Comparison of ENCODE assay signal across 8 cellular contexts in genomic region chrX:19344207-19344534, GRCh38. TPM values are rescaled to one million over a fixed set of nuclear protein-coding genes. Genes with fewer than 3 reads are reported as not detected.
DNase-seq lines count a peak whose midpoint lies in the region; ATAC-seq, FAIRE-seq and TF ChIP-seq lines count a peak whose summit lies in the region.

No MANE protein-coding gene starts in this region.

- TF ChIP-seq POLR2A in GM18505 (IDR thresholded peaks at IDR 0.05; ENCODE audit: borderline replicate concordance, extremely low read depth, insufficient read depth, insufficient read length): no peak
- no peak; a peak in 1 of 4 replicates for TF ChIP-seq POLR2A in HepG2 (IDR thresholded peaks at IDR 0.05; ENCODE audit: insufficient read depth in 1 of 2, low read depth in 2 of 2, low read length in 2 of 2)

- no peak overlapping the region for H2AFZ ChIP-seq in HepG2 (ENCODE audit: low read length)

- no peaks in the 10 kb centered on the region for H3K9me3 Mint-ChIP-seq in activated T-helper 2 cell treated with anti-CD3 and anti-CD28 coated beads, Interferon-gamma antibody, Interleukin-2, Interleukin-4, amounts not matched to agents 10 μg/mL and 5 μg/mL and 100 μg/mL, durations not matched to agents 14 hours and 24 hours and 36 hours
- no peaks in the 10 kb centered on the region for H3K9me3 Mint-ChIP-seq in type B pancreatic cell

- H3K4me2 ChIP-seq in HepG2 (ENCODE audit: low read depth, low read length): peak overlapping the region; percentile 75

- intact Hi-C loops in activated T-helper 2 cell treated with anti-CD3 and anti-CD28 coated beads, Interferon-gamma antibody, Interleukin-2, Interleukin-4, amounts not matched to agents 10 μg/mL and 5 μg/mL and 100 μg/mL, durations not matched to agents 14 hours and 24 hours and 36 hours (cut with micrococcal nuclease): loop anchor here (5.0 to 10.0 kb wide), 3 partner anchors 669 to 1607 kb away; partner anchors contain the start of genes CDKL5, RS1 and SCML1
- intact Hi-C loops in HepG2 (cut with micrococcal nuclease; ENCODE audit: unreplicated experiment): no loop called here

- CTCF ChIA-PET in HepG2 (lab: Yijun Ruan, JAX; ENCODE audit: low intra/inter-chr PET ratio, low total read pairs): no interaction called here

- FAIRE-seq in HepG2 (lab: Jason Lieb, UNC): no peak

- peak overlapping the region; percentile 70 for H3K27ac Mint-ChIP-seq in activated T-helper 2 cell treated with anti-CD3 and anti-CD28 coated beads, Interferon-gamma antibody, Interleukin-2, Interleukin-4, amounts not matched to agents 10 μg/mL and 5 μg/mL and 100 μg/mL, durations not matched to agents 14 hours and 24 hours and 36 hours
- H3K27ac Mint-ChIP-seq in type B pancreatic cell: peak overlapping the region; percentile 92

- H3K4me1 ChIP-seq in HepG2 (ENCODE audit: insufficient read depth, low read length): 0 out of 2 replicates have a peak, but pooled peaks cover 14% of the 10 kb centered on the region

- H3K9ac ChIP-seq in HepG2 (ENCODE audit: insufficient read depth, low read depth, low read length): peak overlapping the region; percentile 77

- peaks cover 15% of the 10 kb centered on the region for H3K4me1 Mint-ChIP-seq in activated T-helper 2 cell treated with anti-CD3 and anti-CD28 coated beads, Interferon-gamma antibody, Interleukin-2, Interleukin-4, amounts not matched to agents 10 μg/mL and 5 μg/mL and 100 μg/mL, durations not matched to agents 14 hours and 24 hours and 36 hours (ENCODE audit: low read depth)
- H3K4me1 Mint-ChIP-seq in type B pancreatic cell (ENCODE audit: unreplicated experiment): peaks cover 13% of the 10 kb centered on the region

- DNase-seq in activated T-helper 2 cell treated with anti-CD3 and anti-CD28 coated beads, Interferon-gamma antibody, Interleukin-2, Interleukin-4, amounts not matched to agents 10 μg/mL and 5 μg/mL and 100 μg/mL, durations not matched to agents 14 hours and 24 hours and 36 hours (ENCODE audit: low spot score): no peak
- DNase-seq in HepG2 (ENCODE audit: low spot score) (no peak), type B pancreatic cell (ENCODE audit: extremely low spot score, unreplicated experiment) (no peak), SK-N-DZ (ENCODE audit: low spot score) (no peak), HCEC 1CT (no peak), HuH-7 (ENCODE audit: low spot score) (no peak)

- H3K9me3 ChIP-seq in HepG2 (ENCODE audit: low read length): no peaks in the 10 kb centered on the region

- peak overlapping the region; percentile 70 to 87 (median 81); a peak in 5 of 6 replicates for H3K4me3 ChIP-seq in HepG2 (replicated peaks in 1 of 3; ENCODE audit: insufficient read depth in 1 of 3, low read depth in 2 of 3, low read length in 3 of 3)

- in situ Hi-C loops in HepG2 (cut with HindIII; ENCODE audit: extremely low pct_ligation_motif_present, low pct_unique_long_range_greater_than_20kb): loop anchor here (25.0 kb wide), 1 partner anchor 407 kb away; no protein-coding TSS in a partner anchor

- peak overlapping the region; percentile 56 for H3K27ac ChIP-seq in HepG2 (ENCODE audit: extremely low read length, insufficient read depth, low read length)

- peak overlapping the region; percentile 85 for H3K4me3 Mint-ChIP-seq in activated T-helper 2 cell treated with anti-CD3 and anti-CD28 coated beads, Interferon-gamma antibody, Interleukin-2, Interleukin-4, amounts not matched to agents 10 μg/mL and 5 μg/mL and 100 μg/mL, durations not matched to agents 14 hours and 24 hours and 36 hours (ENCODE audit: low read depth)
- peak overlapping the region; percentile 89 for H3K4me3 Mint-ChIP-seq in type B pancreatic cell

- no CpG with 5 or more reads among the region's 24 CpGs for WGBS in HepG2 (ENCODE audit: low lambda C conversion rate)

- TF ChIP-seq RAD21 in HepG2 (CRISPR knock-in tag; IDR thresholded peaks at IDR 0.05): no peak

- no peak for TF ChIP-seq EP300 in HepG2 (IDR thresholded peaks at IDR 0.05; ENCODE audit: low read depth in 2 of 2, low read length in 2 of 2)
- TF ChIP-seq EP300 in HepG2 (CRISPR knock-in tag; IDR thresholded peaks at IDR 0.05; ENCODE audit: borderline replicate concordance): no peak

- H3K36me3 ChIP-seq in HepG2 (replicated peaks in 1 of 2; ENCODE audit: control insufficient read depth in 1 of 2, insufficient read depth in 2 of 2, low read length in 2 of 2): no peaks in the 10 kb centered on the region

- no peaks in the 10 kb centered on the region for H3K36me3 Mint-ChIP-seq in activated T-helper 2 cell treated with anti-CD3 and anti-CD28 coated beads, Interferon-gamma antibody, Interleukin-2, Interleukin-4, amounts not matched to agents 10 μg/mL and 5 μg/mL and 100 μg/mL, durations not matched to agents 14 hours and 24 hours and 36 hours (ENCODE audit: low read depth)
- H3K36me3 Mint-ChIP-seq in type B pancreatic cell: no peaks in the 10 kb centered on the region

- no peaks in the 10 kb centered on the region; a peak in 1 of 5 replicates for H3K27me3 ChIP-seq in HepG2 (ENCODE audit: control insufficient read depth in 1 of 2, insufficient read depth in 2 of 2, low read length in 2 of 2)

- H3K79me2 ChIP-seq in HepG2 (ENCODE audit: insufficient read depth, low read length): peaks cover 31% of the 10 kb centered on the region

- H4K20me1 ChIP-seq in HepG2 (ENCODE audit: insufficient read depth, low read length): no peaks in the 10 kb centered on the region

- ATAC-seq in GM18505 (IDR thresholded peaks at IDR 0.05; ENCODE audit: unreplicated experiment) (peak; percentile 24), HG02885 (IDR thresholded peaks at IDR 0.05; ENCODE audit: poor library complexity, unreplicated experiment) (peak; percentile 20), HepG2 (no peak; the same call in 2 of the 3 replicates)

- POLR2A ChIA-PET in HepG2 (lab: Yijun Ruan, JAX): no interaction called here

- TF ChIP-seq CTCF in HepG2 (CRISPR knock-in tag; IDR thresholded peaks at IDR 0.05) (no peak), type B pancreatic cell (conservative IDR thresholded peaks at IDR 0.05) (no peak)

- TSS peak; percentile 61 for BruUV-seq in HepG2 (replicated peaks; lab: Mats Ljungman, UMichigan)

- no peaks in the 10 kb centered on the region for H3K27me3 Mint-ChIP-seq in activated T-helper 2 cell treated with anti-CD3 and anti-CD28 coated beads, Interferon-gamma antibody, Interleukin-2, Interleukin-4, amounts not matched to agents 10 μg/mL and 5 μg/mL and 100 μg/mL, durations not matched to agents 14 hours and 24 hours and 36 hours (ENCODE audit: low read depth)
- H3K27me3 Mint-ChIP-seq in type B pancreatic cell: no peaks in the 10 kb centered on the region

TF ChIP-seq in HepG2, 621 proteins besides CTCF, POLR2A, EP300 and RAD21 (continues in another document):
- no peak for TF ChIP-seq ZNF205 (CRISPR knock-in tag; IDR thresholded peaks at IDR 0.05)
- TF ChIP-seq ZNF501 (CRISPR knock-in tag; IDR thresholded peaks at IDR 0.05): 0 out of 2 replicates have a peak, but pooled peaks have one; percentile 10

RNA-seq across cellular contexts. Expression of gene PDHA1, which starts 0.4 kb away (rescaled TPM):
- 200 and 208 TPM in 2 replicates for total RNA-seq in activated T-helper 2 cell treated with anti-CD3 and anti-CD28 coated beads, Interferon-gamma antibody, Interleukin-2, Interleukin-4, amounts not matched to agents 10 μg/mL and 5 μg/mL and 100 μg/mL, durations not matched to agents 14 hours and 24 hours and 36 hours
- total RNA-seq in HepG2 (2016; rRNA removed; fragmentation: Illumina TruSeq; extraction: Trizol) (249 and 277 TPM in 2 replicates), type B pancreatic cell (ENCODE audit: low replicate concordance) (244 and 257 TPM in 2 replicates)
- 14.0 and 18.0 TPM in 2 replicates for total RNA-seq in HepG2 (2016; cell fraction: cytosol; rRNA removed; fragmentation: Illumina TruSeq; extraction: Trizol; ENCODE audit: low read depth)
- 241 and 275 TPM in 2 replicates for total RNA-seq in HepG2 (2016; cell fraction: insoluble cytoplasmic fraction; rRNA removed; fragmentation: Illumina TruSeq; extraction: Trizol)
- total RNA-seq in HepG2 (2016; cell fraction: membrane; rRNA removed; fragmentation: Illumina TruSeq; extraction: Trizol): 39.9 and 41.6 TPM in 2 replicates
- 91.4 and 95.6 TPM in 2 replicates for total RNA-seq in HepG2 (2016; cell fraction: nucleus; rRNA removed; fragmentation: Illumina TruSeq; extraction: Trizol)
- 139 and 177 TPM in 2 replicates for polyA plus RNA-seq in HepG2 (2011; rRNA removed)
- 107 and 116 TPM in 2 replicates for polyA plus RNA-seq in HepG2 (2011; cell fraction: cytosol; rRNA removed)
- polyA plus RNA-seq in HepG2 (2011; cell fraction: nucleus; rRNA removed): 94.5 and 117 TPM in 2 replicates
- 112 and 148 TPM in 2 replicates for polyA plus RNA-seq in HepG2 (2012)
- 31.2 and 35.0 TPM in 2 replicates for polyA plus RNA-seq in HepG2 (2016; cell fraction: cytosol; fragmentation: Illumina TruSeq; extraction: Trizol; ENCODE audit: low read depth)
- polyA plus RNA-seq in HepG2 (2016; cell fraction: insoluble cytoplasmic fraction; fragmentation: Illumina TruSeq; extraction: Trizol; ENCODE audit: low read depth): 352 and 357 TPM in 2 replicates
- 33.7 and 41.6 TPM in 2 replicates for polyA plus RNA-seq in HepG2 (2016; cell fraction: membrane; fragmentation: Illumina TruSeq; extraction: Trizol; ENCODE audit: low read depth)
- polyA plus RNA-seq in HepG2 (2016; cell fraction: nucleus; fragmentation: Illumina TruSeq; extraction: Trizol; ENCODE audit: insufficient read depth, low read depth): 200 and 210 TPM in 2 replicates
- polyA minus RNA-seq in HepG2 (2011; rRNA and poly(A)+ RNA removed; ENCODE audit: low replicate concordance): 58.5 and 214 TPM in 2 replicates
- 50.7 and 58.3 TPM in 2 replicates for polyA minus RNA-seq in HepG2 (2011; cell fraction: cytosol; rRNA and poly(A)+ RNA removed)
- polyA minus RNA-seq in HepG2 (2011; cell fraction: nucleus; rRNA and poly(A)+ RNA removed): 36.7 and 41.8 TPM in 2 replicates
- polyA plus RNA-seq in SK-N-DZ (2014; cell fraction: cytosol; rRNA removed): 182 and 234 TPM in 2 replicates
- polyA plus RNA-seq in SK-N-DZ (2014; cell fraction: nucleus; rRNA removed): 159 and 170 TPM in 2 replicates
